ENCODE assay signal across 13 cellular contexts in genomic region chr6:108167449-108167903, GRCh38. TPM values are rescaled to one million over a fixed set of nuclear protein-coding genes. Genes with fewer than 3 reads are reported as not detected.
DNase-seq lines count a peak whose midpoint lies in the region; ATAC-seq and TF ChIP-seq lines count a peak whose summit lies in the region.
"Had no signal": no experiment of that assay in that cellular context is flagged by ENCODE, and none has a peak within 500 bp of the region (broad histone marks: within the 10 kb centered on the region; RNA-seq: fewer than 3 reads in every experiment).

No MANE protein-coding gene starts in this region.

- H3K27me3 ChIP-seq in CD4-positive, CD25-positive, alpha-beta regulatory T cell (ENCODE audit: control insufficient read depth, insufficient read depth, low read length) = peaks cover 43% of the 10 kb centered on the region
- peaks cover 100% of the 10 kb centered on the region for H3K27me3 ChIP-seq in HUES64 (ENCODE audit: insufficient read depth, low read length)
- peaks cover 7 to 94% (median 75%) of the 10 kb centered on the region in 45 donors for H3K27me3 ChIP-seq in dorsolateral prefrontal cortex

- H3K4me3 Mint-ChIP-seq in CD4-positive, CD25-positive, alpha-beta regulatory T cell = peak overlapping the region in 3 of 4 donors; percentile 35 to 77 (median 62)
- H3K4me3 Mint-ChIP-seq in naive thymus-derived CD8-positive, alpha-beta T cell = peak overlapping the region; percentile 59 to 80 (median 72)

- H3K4me1 ChIP-seq in CD4-positive, CD25-positive, alpha-beta regulatory T cell (ENCODE audit: control insufficient read depth, insufficient read depth, low read length, poor library complexity, severe bottlenecking) = peaks cover 59% of the 10 kb centered on the region
- H3K4me1 ChIP-seq in HUES64 (ENCODE audit: insufficient read depth, low read length) = peaks cover 47% of the 10 kb centered on the region

- H3K9ac ChIP-seq in HUES64 (ENCODE audit: low read depth, low read length) = no peak overlapping the region
- H3K9ac ChIP-seq: KMS-11 had no signal

- no peaks in the 10 kb centered on the region for H3K36me3 Mint-ChIP-seq in CD4-positive, CD25-positive, alpha-beta regulatory T cell
- H3K36me3 Mint-ChIP-seq in naive thymus-derived CD8-positive, alpha-beta T cell = peaks cover 0 to 4% (median 4%) of the 10 kb centered on the region in 3 donors

- DNase-seq in CD4-positive, CD25-positive, alpha-beta regulatory T cell = no peak
- DNase-seq in dorsolateral prefrontal cortex = no peak
- no peak for DNase-seq in naive thymus-derived CD8-positive, alpha-beta T cell
- DNase-seq in SIG-M5 (lab: John Stamatoyannopoulos, UW) = no peak
- DNase-seq in NCI-H146 treated with DMSO at 0.1 percent for 48 hours (lab: John Stamatoyannopoulos, UW; ENCODE audit: unreplicated experiment) = no peak
- DNase-seq in germinal center (ENCODE audit: low spot score) = no peak
- no peak for DNase-seq in cerebellar cortex (ENCODE audit: low spot score)
- DNase-seq: dermis blood vessel endothelial cell had no signal

- POLR2A ChIA-PET in naive thymus-derived CD8-positive, alpha-beta T cell (lab: Charles Lee) = no interaction called here

- peaks cover 0 to 64% (median 18%) of the 10 kb centered on the region in 4 donors for H3K4me1 Mint-ChIP-seq in CD4-positive, CD25-positive, alpha-beta regulatory T cell
- peaks cover 26 to 71% (median 50%) of the 10 kb centered on the region in 4 donors for H3K4me1 Mint-ChIP-seq in naive thymus-derived CD8-positive, alpha-beta T cell

- H3K27me3 Mint-ChIP-seq in CD4-positive, CD25-positive, alpha-beta regulatory T cell = peaks cover 94% of the 10 kb centered on the region
- H3K27me3 Mint-ChIP-seq in naive thymus-derived CD8-positive, alpha-beta T cell = peaks cover 51 to 91% (median 68%) of the 10 kb centered on the region in 5 donors

- ATAC-seq in CD4-positive, CD25-positive, alpha-beta regulatory T cell (ENCODE audit: low read depth in 2 of 2) = no peak
- ATAC-seq in naive thymus-derived CD8-positive, alpha-beta T cell = no peak

- no peak for TF ChIP-seq CTCF in dorsolateral prefrontal cortex (IDR thresholded peaks at IDR 0.05 in 54 of 56, conservative IDR thresholded peaks at IDR 0.05 in 2 of 56; ENCODE audit: low read depth in 1 of 56, partially characterized antibody in 56 of 56)

- peaks cover 0 to 5% (median 0%) of the 10 kb centered on the region in 7 donors for H3K9me3 Mint-ChIP-seq in CD4-positive, CD25-positive, alpha-beta regulatory T cell
- H3K9me3 Mint-ChIP-seq in naive thymus-derived CD8-positive, alpha-beta T cell = no peaks in the 10 kb centered on the region

- no peak overlapping the region for H3K27ac ChIP-seq in CD4-positive, CD25-positive, alpha-beta regulatory T cell (ENCODE audit: insufficient read depth, low read length, poor library complexity, severe bottlenecking)
- H3K27ac ChIP-seq in HUES64 (ENCODE audit: low read depth, low read length) = no peak overlapping the region
- H3K27ac ChIP-seq in dorsolateral prefrontal cortex = peak overlapping the region in 32 of 59 donors; percentile 19 to 83 (median 66)
- H3K27ac ChIP-seq: KMS-11, SJSA1 had no signal

- no peaks in the 10 kb centered on the region for H3K9me3 ChIP-seq in CD4-positive, CD25-positive, alpha-beta regulatory T cell (ENCODE audit: control insufficient read depth in 2 of 2, low read length in 2 of 2)
- no peaks in the 10 kb centered on the region for H3K9me3 ChIP-seq in HUES64 (ENCODE audit: insufficient read depth, low read depth, low read length)
- H3K9me3 ChIP-seq: SJSA1 had no signal

- no peak overlapping the region for H3K4me3 ChIP-seq in CD4-positive, CD25-positive, alpha-beta regulatory T cell (ENCODE audit: low read depth, low read length)
- peak overlapping the region; percentile 43 for H3K4me3 ChIP-seq in HUES64 (ENCODE audit: low read length)
- peak overlapping the region in 57 of 59 donors; percentile 29 to 71 (median 53) for H3K4me3 ChIP-seq in dorsolateral prefrontal cortex
- H3K4me3 ChIP-seq: GM12878, SJSA1 had no signal

- intact Hi-C loops in dorsolateral prefrontal cortex (cut with DNase I) = loop anchor here in 1 of 2 donors (5.0 to 10.0 kb wide), 2 partner anchors 50 to 97 kb away; partner anchors contain the start of gene SNX3

- H3K27ac Mint-ChIP-seq in CD4-positive, CD25-positive, alpha-beta regulatory T cell = no peak overlapping the region
- H3K27ac Mint-ChIP-seq in naive thymus-derived CD8-positive, alpha-beta T cell = peak overlapping the region in 1 of 10 donors; percentile 56

- WGBS in HUES64 = 2% methylated on average over 25 of the region's 28 CpGs

- no peaks in the 10 kb centered on the region for H3K36me3 ChIP-seq in CD4-positive, CD25-positive, alpha-beta regulatory T cell (ENCODE audit: control insufficient read depth, insufficient read depth, low read length)
- no peaks in the 10 kb centered on the region for H3K36me3 ChIP-seq in HUES64 (ENCODE audit: insufficient read depth, low read length)
- H3K36me3 ChIP-seq: SJSA1 had no signal

RNA-seq across cellular contexts. Expression of gene NR2E1, which starts 1.7 kb away (rescaled TPM):
- total RNA-seq in CD4-positive, CD25-positive, alpha-beta regulatory T cell = not detected
- polyA plus RNA-seq in CD4-positive, CD25-positive, alpha-beta regulatory T cell = not detected
- not detected for polyA plus RNA-seq in HUES64 (2013, experiment 1 of 2)
- not detected for polyA plus RNA-seq in HUES64 (2013, experiment 2 of 2)
- 10 to 100 TPM in 109 of 120 experiments, 1 to 10 TPM in 11; 5.0 to 64.6 (median 15.3) TPM for total RNA-seq in dorsolateral prefrontal cortex
- total RNA-seq in naive thymus-derived CD8-positive, alpha-beta T cell = not detected
- not detected for polyA plus RNA-seq in naive thymus-derived CD8-positive, alpha-beta T cell
- total RNA-seq: dermis blood vessel endothelial cell, GM12878, NCI-H460 had no signal
- polyA plus RNA-seq: GM12878 had no signal

Comparison
In these comparisons a context has a peak if more than half of its experiments do, and no peak if none do; other contexts are left out.
1. H3K27ac ChIP-seq: peak in dorsolateral prefrontal cortex (32 of 59); none in CD4-positive, CD25-positive, alpha-beta regulatory T cell (single experiment) and HUES64 (single experiment).